Comparison of ENCODE assay signal across 1 cellular context in genomic region chr1:36231191-36231590, GRCh38.
TF ChIP-seq lines count a peak whose summit lies in the region.

No MANE protein-coding gene starts in this region.

TF ChIP-seq in GM23338, 12 proteins besides CTCF, POLR2A, EP300 and RAD21:
- TF ChIP-seq ZNF331 (CRISPR knock-in tag; IDR thresholded peaks at IDR 0.05; ENCODE audit: low read depth) (no peak), EZH2 (IDR thresholded peaks at IDR 0.05; ENCODE audit: low read depth, unreplicated experiment) (no peak), ZNF114 (CRISPR knock-in tag; IDR thresholded peaks at IDR 0.05) (no peak), JUNB (IDR thresholded peaks at IDR 0.05; ENCODE audit: unreplicated experiment) (no peak), REST (IDR thresholded peaks at IDR 0.05; ENCODE audit: unreplicated experiment) (no peak)
